24 cellular contexts compared by ENCODE assay signal in the genomic region with DNA sequence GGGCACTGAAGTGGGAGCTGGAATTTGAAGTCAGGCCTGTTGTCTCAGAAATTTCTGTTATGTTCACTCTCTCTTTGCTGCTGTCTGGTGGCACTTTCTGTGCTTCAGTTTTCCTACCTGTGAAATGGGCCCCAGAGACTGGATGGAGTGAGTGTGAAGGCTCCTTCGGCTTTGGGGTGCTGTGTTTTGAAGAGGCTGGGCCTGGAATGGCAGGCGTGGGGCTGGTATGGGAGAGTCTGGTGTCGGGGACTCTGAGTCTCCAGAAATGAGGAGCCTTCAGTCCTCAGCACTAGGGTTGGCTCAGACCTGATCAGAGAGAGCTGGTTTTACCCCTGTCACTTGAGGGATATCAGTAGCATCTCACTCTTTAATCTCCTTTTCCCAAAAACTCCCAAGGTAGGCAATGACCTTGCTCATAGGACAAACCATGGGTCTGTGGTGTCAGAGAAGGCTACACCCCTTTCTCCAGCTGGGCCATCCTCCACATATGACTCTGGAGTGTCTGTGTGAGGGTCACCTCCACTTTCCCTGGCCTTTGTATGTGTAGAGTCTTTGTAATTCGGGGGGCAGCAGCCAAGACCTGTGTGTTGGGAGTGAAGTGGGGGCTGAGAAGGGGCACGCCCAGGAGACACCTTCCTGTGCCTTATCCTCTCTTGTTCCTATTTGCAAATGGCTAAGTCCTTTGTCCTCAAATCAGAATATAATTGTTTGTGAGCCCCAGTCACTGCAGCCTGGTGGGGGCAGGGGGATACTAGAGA.
DNase-seq lines count a peak whose midpoint lies in the region; ATAC-seq and TF ChIP-seq lines count a peak whose summit lies in the region.
"Had no signal": no experiment of that assay in that cellular context is flagged by ENCODE, and none has a peak within 500 bp of the region (broad histone marks: within the 10 kb centered on the region; RNA-seq: fewer than 3 reads in every experiment).

No MANE protein-coding gene starts in this region.

- H2BK5ac ChIP-seq in H9 (ENCODE audit: insufficient read length, low read length): no peak overlapping the region

- H3T11ph ChIP-seq in H9 (ENCODE audit: low read length): no peak overlapping the region

- no peak overlapping the region for H3K27ac ChIP-seq in H9 (ENCODE audit: insufficient read length, low read depth, low read length)
- H3K27ac ChIP-seq in stomach: no peak overlapping the region
- H3K27ac ChIP-seq: C4-2B, HL-60, SJCRH30 had no signal

- H3K4me3 ChIP-seq in stomach: no peak overlapping the region
- H3K4me3 ChIP-seq: GM23338, SJCRH30 had no signal

- TF ChIP-seq EP300 in stomach (IDR thresholded peaks at IDR 0.05): no peak

- H3K9me3 ChIP-seq in H9 (ENCODE audit: control insufficient read depth, low read depth, low read length) (no peaks in the 10 kb centered on the region), stomach (no peaks in the 10 kb centered on the region)
- H3K9me3 ChIP-seq: SJCRH30 had no signal

- H3K56ac ChIP-seq in H9 (ENCODE audit: insufficient read length, low read depth, low read length): no peak overlapping the region

- no peaks in the 10 kb centered on the region for H3K27me3 ChIP-seq in H9 (ENCODE audit: insufficient read depth, low read length)
- H3K27me3 ChIP-seq in stomach: peaks cover 0 to 52% (median 0%) of the 10 kb centered on the region in 3 donors
- H3K27me3 ChIP-seq: SJCRH30 had no signal

- peaks cover 3% of the 10 kb centered on the region for H4K20me1 ChIP-seq in H9 (ENCODE audit: control insufficient read depth, insufficient read depth, insufficient read length)

- no peak overlapping the region for H2BK15ac ChIP-seq in H9 (ENCODE audit: low read depth, low read length)

- no peak overlapping the region for H4K8ac ChIP-seq in H9 (replicated peaks; ENCODE audit: insufficient read length, low read depth, low read length)

- DNase-seq in H9 (peak; percentile 12), mucosa of gallbladder (ENCODE audit: low spot score) (peak; percentile 5), stomach (peak; percentile 19), NCI-H1105 (lab: John Stamatoyannopoulos, UW) (no peak)
- peak; percentile 25 for DNase-seq in activated CD8-positive, alpha-beta memory T cell treated with anti-CD3 and anti-CD28 coated beads, Interleukin-2, amount 50 U/mL, for 48 hours
- DNase-seq: Calu3; DMS153; HCEC 1CT; KBM-7; MM.1S; NCI-H1092; NCI-H1436 treated with DMSO at 0.1 percent for 48 hours; NCI-H1930; NCI-H226; NCI-H524; NCI-H774; NK-92 treated with Interleukin-12 subunit alpha and Interleukin-12 subunit beta, amount 100 ng/mL, for 24 hours; SJCRH30 had no signal

- H3K36me3 Mint-ChIP-seq in H9 (ENCODE audit: insufficient read depth in 1 of 3, low read depth in 3 of 3): no peaks in the 10 kb centered on the region
- H3K36me3 Mint-ChIP-seq: CD8-positive, alpha-beta memory T cell had no signal

- no peak overlapping the region for H2BK20ac ChIP-seq in H9 (ENCODE audit: low read depth, low read length, poor library complexity, severe bottlenecking)

- H3K4me1 Mint-ChIP-seq in H9: peaks cover 17 to 26% of the 10 kb centered on the region in 2 experiments
- H3K4me1 Mint-ChIP-seq: CD8-positive, alpha-beta memory T cell; GM23338 had no signal

- no peaks in the 10 kb centered on the region for H3K79me2 ChIP-seq in H9 (ENCODE audit: insufficient read depth, low read length)

- no peak overlapping the region for H4K5ac ChIP-seq in H9 (ENCODE audit: insufficient read length, low read depth, low read length)

- no peaks in the 10 kb centered on the region for H3K23me2 ChIP-seq in H9 (ENCODE audit: insufficient read length, low read depth, low read length, poor library complexity, severe bottlenecking)

- no peak overlapping the region for H3K4me3 Mint-ChIP-seq in H9
- H3K4me3 Mint-ChIP-seq: CD8-positive, alpha-beta memory T cell; GM23338 had no signal

- H2BK120ac ChIP-seq in H9 (ENCODE audit: low read depth, low read length, poor library complexity, severe bottlenecking): no peak overlapping the region

- no peak overlapping the region for H2BK12ac ChIP-seq in H9 (ENCODE audit: insufficient read length, low read depth, low read length)

- H3K14ac ChIP-seq in H9 (ENCODE audit: insufficient read depth, low read length): no peak overlapping the region

- TF ChIP-seq CTCF in H9 (conservative IDR thresholded peaks at IDR 0.05) (no peak), stomach (IDR thresholded peaks at IDR 0.05) (no peak)

- ATAC-seq in GM18858 (IDR thresholded peaks at IDR 0.05; ENCODE audit: unreplicated experiment): no peak
- no peak for ATAC-seq in HG02970 (IDR thresholded peaks at IDR 0.05; ENCODE audit: low FRiP score, unreplicated experiment)
- ATAC-seq: GM23338 had no signal

- H3K4me1 ChIP-seq in H9 (ENCODE audit: insufficient read depth, low read length) (no peaks in the 10 kb centered on the region), stomach (peaks cover 0 to 12% (median 0%) of the 10 kb centered on the region in 4 donors)
- H3K4me1 ChIP-seq: SJCRH30 had no signal

- H3K9ac ChIP-seq in H9 (ENCODE audit: extremely low read depth, insufficient read length, low read length): no peak overlapping the region

- TF ChIP-seq POLR2A in stomach (IDR thresholded peaks at IDR 0.05): no peak

- no peak overlapping the region; a peak in 1 of 7 replicates for H3K27ac Mint-ChIP-seq in H9
- H3K27ac Mint-ChIP-seq: CD8-positive, alpha-beta memory T cell; GM23338 had no signal

- intact Hi-C loops in stomach (cut with DNase I; ENCODE audit: low total_unique reads): no loop called here

- no peaks in the 10 kb centered on the region for H3K79me1 ChIP-seq in H9 (ENCODE audit: insufficient read depth, low read depth, low read length, poor library complexity, severe bottlenecking)

- WGBS in H9 (ENCODE audit: extremely low coverage, insufficient read length, low lambda C conversion rate): no CpG with 5 or more reads among the region's 5 CpGs
- WGBS in stomach, 5 donors: 65 to 87% (median 71%) methylated on average over 5 of the region's 5 CpGs

- peaks cover 11% of the 10 kb centered on the region for H3K27me3 Mint-ChIP-seq in H9 (ENCODE audit: low read depth)

- no peaks in the 10 kb centered on the region for H3K36me3 ChIP-seq in stomach
- H3K36me3 ChIP-seq: SJCRH30 had no signal

- no peak overlapping the region for H3K23ac ChIP-seq in H9 (ENCODE audit: insufficient read length, low read depth, low read length)

- no peak overlapping the region for H4K91ac ChIP-seq in H9 (ENCODE audit: insufficient read length, low read depth, low read length)

- H3K9me3 Mint-ChIP-seq in H9: no peaks in the 10 kb centered on the region

- no peak overlapping the region for H2AFZ ChIP-seq in H9 (ENCODE audit: low read length)
- H2AFZ ChIP-seq: GM23338 had no signal

- no peak overlapping the region for H3K4ac ChIP-seq in H9 (ENCODE audit: low read depth, low read length)

- no peak overlapping the region for H3K18ac ChIP-seq in H9 (ENCODE audit: insufficient read length, low read depth, low read length)

- H2AK5ac ChIP-seq in H9 (ENCODE audit: insufficient read length, low read length): no peak overlapping the region

- H3K4me2 ChIP-seq in H9 (ENCODE audit: insufficient read depth, insufficient read length, low read length): no peak overlapping the region
- H3K4me2 ChIP-seq: GM23338 had no signal
